ENCODE assay signal across 15 cellular contexts in the genomic region with DNA sequence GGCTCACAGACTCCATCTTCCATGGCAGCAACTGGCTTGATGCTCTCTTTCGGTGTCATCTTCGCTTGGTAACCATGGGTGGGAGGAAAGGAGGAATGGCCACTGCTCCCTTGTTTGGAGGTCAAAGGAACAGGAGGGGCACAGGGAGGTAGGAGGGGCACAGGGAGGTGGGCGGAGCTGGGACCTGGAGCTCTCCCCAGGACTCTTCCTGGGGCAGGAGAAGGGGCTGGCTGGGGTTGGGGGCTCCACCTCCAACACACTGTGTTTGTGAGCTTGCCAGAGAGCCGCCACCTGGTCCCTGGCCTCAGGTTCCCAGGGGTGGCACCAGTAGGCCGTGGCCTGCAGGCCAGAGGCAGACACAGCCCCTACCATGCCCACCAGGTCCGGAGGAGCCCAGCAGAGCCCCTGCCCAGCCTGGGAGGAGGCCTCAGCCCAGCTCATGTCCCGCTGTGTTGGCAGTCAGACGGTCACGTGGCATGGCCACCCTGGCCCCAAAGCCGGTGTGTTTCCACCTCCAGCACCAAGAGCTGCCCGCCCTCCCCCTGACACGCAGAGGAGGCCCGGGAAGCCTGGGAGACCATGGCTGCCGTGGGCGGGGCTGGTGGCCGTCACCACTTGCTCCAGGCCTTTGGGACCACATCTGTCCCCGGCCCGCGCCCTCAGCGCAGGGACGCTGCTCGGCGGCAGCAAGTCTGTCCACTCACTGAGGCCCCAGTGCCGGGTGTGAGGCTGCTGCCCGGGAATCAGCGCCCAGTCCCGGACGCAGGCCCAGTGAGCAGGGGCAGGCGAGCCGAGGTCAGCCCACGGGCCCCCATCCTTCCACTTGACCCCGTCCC.
DNase-seq lines count a peak whose midpoint lies in the region; ATAC-seq, FAIRE-seq and TF ChIP-seq lines count a peak whose summit lies in the region.
"Had no signal": no experiment of that assay in that cellular context is flagged by ENCODE, and none has a peak within 500 bp of the region (broad histone marks: within the 10 kb centered on the region; RNA-seq: fewer than 3 reads in every experiment).

No MANE protein-coding gene starts in this region.

- H3K36me3 Mint-ChIP-seq in activated CD8-positive, alpha-beta T cell treated with anti-CD3 and anti-CD28 coated beads, Interleukin-2, amount 10 ng/mL, durations not matched to agents 7 days and 5 days (ENCODE audit: low read depth), result no peaks in the 10 kb centered on the region
- H3K36me3 Mint-ChIP-seq in activated CD8-positive, alpha-beta T cell treated with anti-CD3 and anti-CD28 coated beads for 36 hours (ENCODE audit: low read depth), result no peaks in the 10 kb centered on the region
- no peaks in the 10 kb centered on the region for H3K36me3 Mint-ChIP-seq in activated naive CD8-positive, alpha-beta T cell treated with anti-CD3 and anti-CD28 coated beads, Interleukin-2, amount 10 ng/mL, durations not matched to agents 7 days and 5 days

- no peaks in the 10 kb centered on the region for H3K9me3 ChIP-seq in mesenchymal stem cell (ENCODE audit: control insufficient read depth, low read length)
- no peaks in the 10 kb centered on the region for H3K9me3 ChIP-seq in stomach
- H3K9me3 ChIP-seq in Peyer's patch, result no peaks in the 10 kb centered on the region
- H3K9me3 ChIP-seq in small intestine (ENCODE audit: control insufficient read depth, low read depth), result no peaks in the 10 kb centered on the region
- H3K9me3 ChIP-seq: thyroid gland had no signal

- no peak for TF ChIP-seq EP300 in stomach (IDR thresholded peaks at IDR 0.05)

- no peak overlapping the region for H2BK5ac ChIP-seq in mesenchymal stem cell (ENCODE audit: low read depth, low read length, poor library complexity, severe bottlenecking)

- H4K91ac ChIP-seq in mesenchymal stem cell (ENCODE audit: low read length), result peak overlapping the region; percentile 44

- no peak overlapping the region for H3K4me3 ChIP-seq in mesenchymal stem cell (ENCODE audit: insufficient read depth in 1 of 2, low read depth in 1 of 2, low read length in 2 of 2)
- no peak overlapping the region for H3K4me3 ChIP-seq in stomach
- no peak overlapping the region for H3K4me3 ChIP-seq in Peyer's patch
- no peak overlapping the region for H3K4me3 ChIP-seq in small intestine (ENCODE audit: low read depth in 1 of 2, low read length in 2 of 2)
- H3K4me3 ChIP-seq: thyroid gland had no signal

- no peak overlapping the region for H3K4me3 Mint-ChIP-seq in activated CD8-positive, alpha-beta T cell treated with anti-CD3 and anti-CD28 coated beads, Interleukin-2, amount 10 ng/mL, durations not matched to agents 7 days and 5 days
- no peak overlapping the region for H3K4me3 Mint-ChIP-seq in activated CD8-positive, alpha-beta T cell treated with anti-CD3 and anti-CD28 coated beads for 36 hours
- no peak overlapping the region for H3K4me3 Mint-ChIP-seq in activated naive CD8-positive, alpha-beta T cell treated with anti-CD3 and anti-CD28 coated beads, Interleukin-2, amount 10 ng/mL, durations not matched to agents 7 days and 5 days
- H3K4me3 Mint-ChIP-seq: activated T-cell treated with anti-CD3 and anti-CD28 coated beads, Interleukin-2, amount 50 U/mL, for 4 hours had no signal

- no peak overlapping the region for H3K27ac ChIP-seq in mesenchymal stem cell (ENCODE audit: low read length, poor library complexity, severe bottlenecking)
- H3K27ac ChIP-seq in stomach, result peak overlapping the region in 3 of 5 donors; percentile 81 to 95 (median 91)
- H3K27ac ChIP-seq in Peyer's patch, result no peak overlapping the region
- no peak overlapping the region for H3K27ac ChIP-seq in small intestine (ENCODE audit: low read depth in 1 of 2, low read length in 1 of 2)

- H3K9ac ChIP-seq in mesenchymal stem cell (ENCODE audit: low read length), result no peak overlapping the region

- H3K4me1 Mint-ChIP-seq in activated CD8-positive, alpha-beta T cell treated with anti-CD3 and anti-CD28 coated beads, Interleukin-2, amount 10 ng/mL, durations not matched to agents 7 days and 5 days (ENCODE audit: low read depth), result peaks cover 20% of the 10 kb centered on the region
- peaks cover 17% of the 10 kb centered on the region for H3K4me1 Mint-ChIP-seq in activated CD8-positive, alpha-beta T cell treated with anti-CD3 and anti-CD28 coated beads for 36 hours (ENCODE audit: low read depth)
- H3K4me1 Mint-ChIP-seq in activated naive CD8-positive, alpha-beta T cell treated with anti-CD3 and anti-CD28 coated beads, Interleukin-2, amount 10 ng/mL, durations not matched to agents 7 days and 5 days, result peaks cover 2% of the 10 kb centered on the region

- peaks cover 8% of the 10 kb centered on the region for H3K79me1 ChIP-seq in mesenchymal stem cell (replicated peaks; ENCODE audit: low read length, poor library complexity, severe bottlenecking)

- no peak overlapping the region for H3K4me2 ChIP-seq in mesenchymal stem cell (ENCODE audit: low read length, poor library complexity, severe bottlenecking)

- 95% methylated on average over 30 of the region's 32 CpGs for WGBS in mesenchymal stem cell
- 85 to 91% (median 88%) methylated on average over 17 to 32 of the region's 32 CpGs for WGBS in stomach, 5 donors
- WGBS in small intestine, 3 donors, result 87 to 91% (median 90%) methylated on average over 27 to 32 of the region's 32 CpGs

- CTCF ChIA-PET in activated CD8-positive, alpha-beta T cell treated with anti-CD3 and anti-CD28 coated beads, Interleukin-2, amount 10 ng/mL, durations not matched to agents 7 days and 5 days (lab: Charles Lee), result interaction anchor here (1.2 to 4.5 kb wide), 3 partner anchors 64 to 122 kb away, joined by 4 to 36 read pairs (median 32); a partner anchor contains a TSS
- CTCF ChIA-PET in activated CD8-positive, alpha-beta T cell treated with anti-CD3 and anti-CD28 coated beads for 36 hours (lab: Charles Lee), result interaction anchor here (2.0 kb wide), 1 partner anchor 122 kb away, joined by 8 read pairs; a partner anchor contains a TSS

- peaks cover 80% of the 10 kb centered on the region for H3K4me1 ChIP-seq in mesenchymal stem cell (ENCODE audit: control insufficient read depth, insufficient read depth, low read depth, low read length)
- H3K4me1 ChIP-seq in stomach, result peaks cover 44 to 69% (median 64%) of the 10 kb centered on the region in 4 donors
- H3K4me1 ChIP-seq in Peyer's patch, result peaks cover 5 to 51% (median 21%) of the 10 kb centered on the region in 4 donors
- peaks cover 0 to under 1% of the 10 kb centered on the region in 2 donors for H3K4me1 ChIP-seq in small intestine (ENCODE audit: control insufficient read depth in 2 of 2, insufficient read depth in 1 of 2, low read depth in 1 of 2, low read length in 1 of 2)

- POLR2A ChIA-PET in activated CD8-positive, alpha-beta T cell treated with anti-CD3 and anti-CD28 coated beads, Interleukin-2, amount 10 ng/mL, durations not matched to agents 7 days and 5 days (lab: Charles Lee), result interaction anchor here (0.6 kb wide), 1 partner anchor 122 kb away, joined by 3 read pairs; a partner anchor contains a TSS
- POLR2A ChIA-PET in activated CD8-positive, alpha-beta T cell treated with anti-CD3 and anti-CD28 coated beads for 36 hours (lab: Charles Lee), result interaction anchor here (0.6 to 2.6 kb wide), 4 partner anchors 16 to 124 kb away, joined by 3 to 8 read pairs (median 4); no protein-coding TSS in a partner anchor
- POLR2A ChIA-PET in activated naive CD8-positive, alpha-beta T cell treated with anti-CD3 and anti-CD28 coated beads, Interleukin-2, amount 10 ng/mL, durations not matched to agents 7 days and 5 days (lab: Charles Lee), result interaction anchor here (2.6 to 3.8 kb wide), 2 partner anchors 88 to 118 kb away, joined by 10 to 11 read pairs; no protein-coding TSS in a partner anchor

- intact Hi-C loops in activated CD8-positive, alpha-beta T cell treated with anti-CD3 and anti-CD28 coated beads for 36 hours (cut with micrococcal nuclease), result no loop called here
- intact Hi-C loops in stomach (cut with DNase I; ENCODE audit: low total_unique reads), result no loop called here

- no peak for FAIRE-seq in small intestine (lab: Jason Lieb, UNC)
- FAIRE-seq: A204.1, D721Med had no signal

- no peak overlapping the region for H2BK15ac ChIP-seq in mesenchymal stem cell (ENCODE audit: low read depth, poor library complexity, severe bottlenecking)

- no peak for TF ChIP-seq POLR2A in stomach (IDR thresholded peaks at IDR 0.05)
- no peak for TF ChIP-seq POLR2A in Peyer's patch (IDR thresholded peaks at IDR 0.05)

- no peak for DNase-seq in activated CD8-positive, alpha-beta T cell treated with anti-CD3 and anti-CD28 coated beads, Interleukin-2, amount 10 ng/mL, durations not matched to agents 7 days and 5 days
- DNase-seq in activated CD8-positive, alpha-beta T cell treated with anti-CD3 and anti-CD28 coated beads for 36 hours, result no peak
- no peak for DNase-seq in activated naive CD8-positive, alpha-beta T cell treated with anti-CD3 and anti-CD28 coated beads, Interleukin-2, amount 10 ng/mL, durations not matched to agents 7 days and 5 days
- DNase-seq in mesenchymal stem cell, result no peak
- DNase-seq in stomach, result no peak
- DNase-seq in NCI-H774 (lab: John Stamatoyannopoulos, UW), result no peak
- DNase-seq in Peyer's patch, result no peak
- DNase-seq in small intestine, result no peak
- DNase-seq: activated CD4-positive, CD25-positive, alpha-beta regulatory T cell; activated T-cell treated with anti-CD3 and anti-CD28 coated beads, Interleukin-2, amount 50 U/mL, for 4 hours; caudate nucleus; NCI-H187 treated with DMSO at 0.1 percent for 48 hours; thyroid gland had no signal

- H3K36me3 ChIP-seq in mesenchymal stem cell (ENCODE audit: control insufficient read depth in 1 of 2, insufficient read depth in 2 of 2, low read depth in 1 of 2, low read length in 2 of 2) (peaks cover 0 to 9% of the 10 kb centered on the region in 2 experiments), stomach (no peaks in the 10 kb centered on the region), Peyer's patch (no peaks in the 10 kb centered on the region), small intestine (ENCODE audit: control insufficient read depth in 2 of 2, insufficient read depth in 2 of 2, low read length in 2 of 2) (no peaks in the 10 kb centered on the region)
- H3K36me3 ChIP-seq: thyroid gland had no signal

- H3K18ac ChIP-seq in mesenchymal stem cell (ENCODE audit: low read depth in 1 of 2, low read length in 2 of 2), result peak overlapping the region in 1 of 2 experiments; percentile 64

- peak overlapping the region in 1 of 2 experiments; percentile 58 for H3K14ac ChIP-seq in mesenchymal stem cell (ENCODE audit: low read length in 2 of 2)

- H3K27me3 ChIP-seq in mesenchymal stem cell (ENCODE audit: control insufficient read depth in 1 of 2, insufficient read depth in 1 of 2, low read length in 2 of 2), result peaks cover 0 to 26% of the 10 kb centered on the region in 2 experiments
- H3K27me3 ChIP-seq in stomach, result peaks cover 0 to 23% (median 13%) of the 10 kb centered on the region in 3 donors
- H3K27me3 ChIP-seq in Peyer's patch, result no peaks in the 10 kb centered on the region
- H3K27me3 ChIP-seq in small intestine (ENCODE audit: control insufficient read depth in 2 of 2, insufficient read depth in 2 of 2, low read length in 2 of 2), result peaks cover 0 to 4% of the 10 kb centered on the region in 2 donors
- H3K27me3 ChIP-seq: thyroid gland had no signal

- no peak overlapping the region for H3K23ac ChIP-seq in mesenchymal stem cell (ENCODE audit: low read length in 2 of 2)

- TF ChIP-seq CTCF in activated CD8-positive, alpha-beta T cell treated with anti-CD3 and anti-CD28 coated beads for 36 hours (IDR thresholded peaks at IDR 0.05), result no peak
- TF ChIP-seq CTCF in stomach (IDR thresholded peaks at IDR 0.05) (no peak), Peyer's patch (IDR thresholded peaks at IDR 0.05) (no peak)

- no peak overlapping the region for H2BK120ac ChIP-seq in mesenchymal stem cell (ENCODE audit: low read depth, low read length)

- no peaks in the 10 kb centered on the region for H3K27me3 Mint-ChIP-seq in activated CD8-positive, alpha-beta T cell treated with anti-CD3 and anti-CD28 coated beads, Interleukin-2, amount 10 ng/mL, durations not matched to agents 7 days and 5 days (ENCODE audit: low read depth)
- no peaks in the 10 kb centered on the region for H3K27me3 Mint-ChIP-seq in activated CD8-positive, alpha-beta T cell treated with anti-CD3 and anti-CD28 coated beads for 36 hours
- no peaks in the 10 kb centered on the region for H3K27me3 Mint-ChIP-seq in activated naive CD8-positive, alpha-beta T cell treated with anti-CD3 and anti-CD28 coated beads, Interleukin-2, amount 10 ng/mL, durations not matched to agents 7 days and 5 days

- H2BK12ac ChIP-seq in mesenchymal stem cell (ENCODE audit: low read length in 2 of 2), result peak overlapping the region; percentile 44 to 97

- peak overlapping the region; percentile 19 for H3K27ac Mint-ChIP-seq in activated CD8-positive, alpha-beta T cell treated with anti-CD3 and anti-CD28 coated beads, Interleukin-2, amount 10 ng/mL, durations not matched to agents 7 days and 5 days
- H3K27ac Mint-ChIP-seq in activated CD8-positive, alpha-beta T cell treated with anti-CD3 and anti-CD28 coated beads for 36 hours, result no peak overlapping the region
- H3K27ac Mint-ChIP-seq in activated naive CD8-positive, alpha-beta T cell treated with anti-CD3 and anti-CD28 coated beads, Interleukin-2, amount 10 ng/mL, durations not matched to agents 7 days and 5 days, result peak overlapping the region; percentile 69

- no peak for ATAC-seq in activated CD8-positive, alpha-beta T cell treated with anti-CD3 and anti-CD28 coated beads, Interleukin-2, amount 10 ng/mL, durations not matched to agents 7 days and 5 days
- ATAC-seq in activated CD8-positive, alpha-beta T cell treated with anti-CD3 and anti-CD28 coated beads for 36 hours, result no peak
- no peak for ATAC-seq in activated naive CD8-positive, alpha-beta T cell treated with anti-CD3 and anti-CD28 coated beads, Interleukin-2, amount 10 ng/mL, durations not matched to agents 7 days and 5 days (ENCODE audit: low read depth)
- ATAC-seq: activated T-cell treated with anti-CD3 and anti-CD28 coated beads, Interleukin-2, amount 50 U/mL, for 4 hours had no signal

- H2AK5ac ChIP-seq in mesenchymal stem cell (ENCODE audit: low read length, severe bottlenecking), result peak overlapping the region; percentile 59

- no peaks in the 10 kb centered on the region for H3K9me3 Mint-ChIP-seq in activated CD8-positive, alpha-beta T cell treated with anti-CD3 and anti-CD28 coated beads, Interleukin-2, amount 10 ng/mL, durations not matched to agents 7 days and 5 days (ENCODE audit: insufficient read depth)
- H3K9me3 Mint-ChIP-seq in activated CD8-positive, alpha-beta T cell treated with anti-CD3 and anti-CD28 coated beads for 36 hours, result no peaks in the 10 kb centered on the region
- no peaks in the 10 kb centered on the region for H3K9me3 Mint-ChIP-seq in activated naive CD8-positive, alpha-beta T cell treated with anti-CD3 and anti-CD28 coated beads, Interleukin-2, amount 10 ng/mL, durations not matched to agents 7 days and 5 days
- H3K9me3 Mint-ChIP-seq: activated T-cell treated with anti-CD3 and anti-CD28 coated beads, Interleukin-2, amount 50 U/mL, for 4 hours had no signal

- no peak overlapping the region for H2AFZ ChIP-seq in mesenchymal stem cell (ENCODE audit: low read depth, low read length)

- peak overlapping the region in 1 of 2 experiments; percentile 62 for H3K4ac ChIP-seq in mesenchymal stem cell (ENCODE audit: low read depth in 1 of 2, low read length in 2 of 2)

- peak overlapping the region; percentile 94 for H4K8ac ChIP-seq in mesenchymal stem cell (ENCODE audit: low read length)

Comparison
In these comparisons a context has a peak if more than half of its experiments do, and no peak if none do; other contexts are left out.
1. H3K27ac ChIP-seq: peak in stomach (3 of 5); none in mesenchymal stem cell (single experiment), Peyer's patch (0 of 4) and small intestine (0 of 2).